Comparison of ENCODE assay signal across 9 cellular contexts in the genomic region with DNA sequence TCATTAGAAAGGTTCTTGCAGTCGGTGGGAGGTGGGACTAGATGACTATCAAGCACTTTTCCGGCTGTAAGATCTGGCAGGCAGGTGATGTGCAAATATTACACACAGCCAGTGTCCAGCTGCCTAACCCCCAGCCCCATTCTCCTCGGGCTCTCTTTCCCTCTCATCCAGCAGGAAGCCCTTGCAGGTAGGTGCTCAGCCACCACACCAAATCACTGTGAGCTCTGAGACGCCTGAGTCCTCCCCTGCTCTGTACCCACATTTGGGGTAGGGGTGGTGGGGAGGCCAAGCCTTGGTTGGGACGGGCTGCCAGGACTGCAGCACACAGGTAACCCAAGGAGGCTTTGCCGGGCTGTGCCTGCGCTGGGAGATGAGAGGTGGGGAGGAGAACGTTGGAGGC. TPM values are rescaled to one million over a fixed set of nuclear protein-coding genes. Genes with fewer than 3 reads are reported as not detected.
DNase-seq lines count a peak whose midpoint lies in the region; ATAC-seq and TF ChIP-seq lines count a peak whose summit lies in the region.
"Had no signal": no experiment of that assay in that cellular context is flagged by ENCODE, and none has a peak within 500 bp of the region (broad histone marks: within the 10 kb centered on the region; RNA-seq: fewer than 3 reads in every experiment).

No MANE protein-coding gene starts in this region.

- no peaks in the 10 kb centered on the region; the same call in 1 of the 2 replicates for H3K4me1 ChIP-seq in GM23338 (ENCODE audit: insufficient read depth)

- DNase-seq in CD4-positive, alpha-beta T cell = no peak
- DNase-seq in GM23338 (ENCODE audit: low spot score) (no peak), NCI-H524 (lab: John Stamatoyannopoulos, UW) (no peak), G401 (ENCODE audit: low spot score) (no peak)
- no peak for DNase-seq in natural killer cell treated with Interleukin-12 subunit alpha and Interleukin-12 subunit beta and Interleukin-15 and Interleukin-18, amount 100 ng/mL, for 72 hours (ENCODE audit: low spot score)

- H3K36me3 ChIP-seq in GM23338 (ENCODE audit: insufficient read depth) = no peaks in the 10 kb centered on the region
- H3K36me3 ChIP-seq: suprapubic skin had no signal

- peaks cover 39% of the 10 kb centered on the region for H3K27me3 Mint-ChIP-seq in CD4-positive, alpha-beta T cell
- peaks cover 35% of the 10 kb centered on the region for H3K27me3 Mint-ChIP-seq in GM23338 (ENCODE audit: insufficient read depth, low read depth, poor library complexity)
- peaks cover 11% of the 10 kb centered on the region for H3K27me3 Mint-ChIP-seq in brain
- H3K27me3 Mint-ChIP-seq in natural killer cell treated with Interleukin-12 subunit alpha and Interleukin-12 subunit beta and Interleukin-15 and Interleukin-18, amount 100 ng/mL, for 72 hours = peaks cover 15 to 20% of the 10 kb centered on the region in 2 donors

- in situ Hi-C loops in G401 (cut with HindIII; ENCODE audit: low sequenced_read_pairs) = no loop called here

- H3K9me3 ChIP-seq in CD4-positive, alpha-beta T cell (ENCODE audit: control insufficient read depth, low read length) = no peaks in the 10 kb centered on the region
- H3K9me3 ChIP-seq: suprapubic skin had no signal

- no peak for TF ChIP-seq CTCF in CD4-positive, alpha-beta T cell (IDR thresholded peaks at IDR 0.05)
- TF ChIP-seq CTCF in GM23338 (conservative IDR thresholded peaks at IDR 0.05; ENCODE audit: low read depth in 2 of 2) = no peak
- no peak for TF ChIP-seq CTCF in brain (conservative IDR thresholded peaks at IDR 0.05)

- POLR2A ChIA-PET in CD4-positive, alpha-beta T cell (lab: Charles Lee) = no interaction called here

- H3K27me3 ChIP-seq in CD4-positive, alpha-beta T cell (ENCODE audit: control insufficient read depth, insufficient read depth, low read length) = peaks cover 12% of the 10 kb centered on the region
- peaks cover 8% of the 10 kb centered on the region; the same call in 1 of the 2 replicates for H3K27me3 ChIP-seq in GM23338 (ENCODE audit: insufficient read depth)
- H3K27me3 ChIP-seq: suprapubic skin had no signal

- intact Hi-C loops in CD4-positive, alpha-beta T cell (cut with DNase I, micrococcal nuclease) = no loop called here

- peak overlapping the region; percentile 94 for H3K4me2 ChIP-seq in GM23338

- peak overlapping the region; percentile 97 for H2AFZ ChIP-seq in GM23338

- H3K9me2 ChIP-seq in GM23338 (ENCODE audit: insufficient read depth) = no peaks in the 10 kb centered on the region

- CTCF ChIA-PET in CD4-positive, alpha-beta T cell (lab: Charles Lee) = interaction anchor here (0.6 kb wide), 1 partner anchor 13 kb away, joined by 7 read pairs; no protein-coding TSS in a partner anchor

- ATAC-seq in CD4-positive, alpha-beta T cell (ENCODE audit: poor library complexity) = no peak
- peak; percentile 1; the same call in 2 of the 3 replicates for ATAC-seq in GM23338
- no peak for ATAC-seq in natural killer cell treated with Interleukin-12 subunit alpha and Interleukin-12 subunit beta and Interleukin-15 and Interleukin-18, amount 100 ng/mL, for 72 hours
- ATAC-seq in GM21786 (IDR thresholded peaks at IDR 0.05; ENCODE audit: unreplicated experiment) = no peak

- no peak overlapping the region for H3K27ac Mint-ChIP-seq in CD4-positive, alpha-beta T cell
- H3K27ac Mint-ChIP-seq in GM23338 (no peak overlapping the region), brain (peak overlapping the region in 1 of 5 experiments; percentile 33)
- peak overlapping the region in 1 of 2 donors; percentile 51 for H3K27ac Mint-ChIP-seq in natural killer cell treated with Interleukin-12 subunit alpha and Interleukin-12 subunit beta and Interleukin-15 and Interleukin-18, amount 100 ng/mL, for 72 hours

- H4K20me1 ChIP-seq in GM23338 (replicated peaks; ENCODE audit: insufficient read depth) = no peaks in the 10 kb centered on the region

- peaks cover 12% of the 10 kb centered on the region; the same call in 1 of the 2 replicates for H3F3A ChIP-seq in GM23338 (replicated peaks; ENCODE audit: low read depth)

- peaks cover 5% of the 10 kb centered on the region for H3K4me1 Mint-ChIP-seq in CD4-positive, alpha-beta T cell (ENCODE audit: low read depth)
- H3K4me1 Mint-ChIP-seq in GM23338 (peaks cover 9% of the 10 kb centered on the region; the same call in 2 of the 3 replicates), brain (peaks cover 16% of the 10 kb centered on the region)
- peaks cover 0 to 11% of the 10 kb centered on the region in 2 donors for H3K4me1 Mint-ChIP-seq in natural killer cell treated with Interleukin-12 subunit alpha and Interleukin-12 subunit beta and Interleukin-15 and Interleukin-18, amount 100 ng/mL, for 72 hours (ENCODE audit: low read depth in 2 of 2)

- H3K36me3 Mint-ChIP-seq in CD4-positive, alpha-beta T cell (ENCODE audit: low read depth) = no peaks in the 10 kb centered on the region
- H3K36me3 Mint-ChIP-seq in GM23338 (ENCODE audit: low read depth) (peaks cover 18% of the 10 kb centered on the region), brain (no peaks in the 10 kb centered on the region)
- no peaks in the 10 kb centered on the region for H3K36me3 Mint-ChIP-seq in natural killer cell treated with Interleukin-12 subunit alpha and Interleukin-12 subunit beta and Interleukin-15 and Interleukin-18, amount 100 ng/mL, for 72 hours

- H3K4me3 Mint-ChIP-seq in CD4-positive, alpha-beta T cell = peak overlapping the region; percentile 81
- peak overlapping the region; percentile 78 for H3K4me3 Mint-ChIP-seq in GM23338
- H3K4me3 Mint-ChIP-seq in brain = peak overlapping the region; percentile 81 to 87 (median 83)
- peak overlapping the region; percentile 80 for H3K4me3 Mint-ChIP-seq in natural killer cell treated with Interleukin-12 subunit alpha and Interleukin-12 subunit beta and Interleukin-15 and Interleukin-18, amount 100 ng/mL, for 72 hours

- no peak overlapping the region for H3K27ac ChIP-seq in CD4-positive, alpha-beta T cell (ENCODE audit: low read depth, low read length)
- H3K27ac ChIP-seq in GM23338 (ENCODE audit: low read depth) = no peak overlapping the region
- H3K27ac ChIP-seq: suprapubic skin had no signal

- H3K9me3 Mint-ChIP-seq in CD4-positive, alpha-beta T cell = no peaks in the 10 kb centered on the region
- peaks cover 20% of the 10 kb centered on the region for H3K9me3 Mint-ChIP-seq in GM23338
- H3K9me3 Mint-ChIP-seq in brain = peaks cover 0 to 8% (median 0%) of the 10 kb centered on the region in 5 experiments
- no peaks in the 10 kb centered on the region for H3K9me3 Mint-ChIP-seq in natural killer cell treated with Interleukin-12 subunit alpha and Interleukin-12 subunit beta and Interleukin-15 and Interleukin-18, amount 100 ng/mL, for 72 hours

- peak overlapping the region; percentile 57 for H3K4me3 ChIP-seq in GM23338

- H3K79me2 ChIP-seq in GM23338 (replicated peaks; ENCODE audit: insufficient read depth) = no peaks in the 10 kb centered on the region

TF ChIP-seq in GM23338, 12 proteins besides CTCF, POLR2A, EP300 and RAD21:
- no peak for TF ChIP-seq CREB1 (CRISPR knock-in tag; IDR thresholded peaks at IDR 0.05; ENCODE audit: low read depth)
- TF ChIP-seq JUNB (IDR thresholded peaks at IDR 0.05; ENCODE audit: unreplicated experiment) = no peak
- TF ChIP-seq POLR2AphosphoS5 (IDR thresholded peaks at IDR 0.05; ENCODE audit: low read depth) = no peak
- no peak for TF ChIP-seq EZH2phosphoT487 (IDR thresholded peaks at IDR 0.05; ENCODE audit: unreplicated experiment)
- TF ChIP-seq EZH2 (IDR thresholded peaks at IDR 0.05; ENCODE audit: low read depth, unreplicated experiment) = no peak

RNA-seq across cellular contexts. Expression of gene ART5, which starts 0.6 kb away (rescaled TPM):
- not detected for total RNA-seq in CD4-positive, alpha-beta T cell
- total RNA-seq in GM23338 (2014; rRNA removed; shearing (Covaris generic)) = 9.0 and 12.9 TPM in 2 replicates
- polyA plus RNA-seq in GM23338 (2016; fragmentation: Nextera tagmentation; extraction: Ambion mirVana) (6.4 and 8.0 TPM in 2 replicates), brain (ENCODE audit: insufficient read depth, low read depth, low replicate concordance) (0.85 TPM)
- not detected for total RNA-seq in natural killer cell treated with Interleukin-12 subunit alpha and Interleukin-12 subunit beta and Interleukin-15 and Interleukin-18, amount 100 ng/mL, for 72 hours
- 3.8 and 8.5 TPM in 2 replicates for total RNA-seq in G401 (2014; rRNA removed; shearing (Covaris generic))
- total RNA-seq: suprapubic skin had no signal

RNA-seq across cellular contexts. Expression of gene ART1, which starts 3.7 kb away (rescaled TPM):
- total RNA-seq in CD4-positive, alpha-beta T cell = not detected
- not detected in 2 replicates for total RNA-seq in GM23338 (2014; rRNA removed; shearing (Covaris generic))
- not detected in 2 replicates for polyA plus RNA-seq in GM23338 (2016; fragmentation: Nextera tagmentation; extraction: Ambion mirVana)
- not detected for polyA plus RNA-seq in brain (ENCODE audit: insufficient read depth, low read depth, low replicate concordance)
- not detected for total RNA-seq in natural killer cell treated with Interleukin-12 subunit alpha and Interleukin-12 subunit beta and Interleukin-15 and Interleukin-18, amount 100 ng/mL, for 72 hours
- not detected in 2 replicates for total RNA-seq in G401 (2014; rRNA removed; shearing (Covaris generic))
- total RNA-seq: right cardiac atrium, suprapubic skin had no signal
- polyA plus RNA-seq: right cardiac atrium had no signal

RNA-seq across cellular contexts. Expression of gene CHRNA10, which starts 30.0 kb away (rescaled TPM):
- under 1 TPM; 0.33 to 0.39 TPM for total RNA-seq in CD4-positive, alpha-beta T cell
- 0.58 and 1.5 TPM in 2 replicates for total RNA-seq in GM23338 (2014; rRNA removed; shearing (Covaris generic))
- polyA plus RNA-seq in GM23338 (2016; fragmentation: Nextera tagmentation; extraction: Ambion mirVana) = 0.40 and 0.45 TPM in 2 replicates
- not detected for polyA plus RNA-seq in brain (ENCODE audit: insufficient read depth, low read depth, low replicate concordance)
- 1 to 10 TPM; 3.4 to 6.6 TPM for total RNA-seq in natural killer cell treated with Interleukin-12 subunit alpha and Interleukin-12 subunit beta and Interleukin-15 and Interleukin-18, amount 100 ng/mL, for 72 hours
- total RNA-seq in G401 (2014; rRNA removed; shearing (Covaris generic)) = 0.20 and 0.43 TPM in 2 replicates
